Comparison of ENCODE assay signal across 1 cellular context in the genomic region with DNA sequence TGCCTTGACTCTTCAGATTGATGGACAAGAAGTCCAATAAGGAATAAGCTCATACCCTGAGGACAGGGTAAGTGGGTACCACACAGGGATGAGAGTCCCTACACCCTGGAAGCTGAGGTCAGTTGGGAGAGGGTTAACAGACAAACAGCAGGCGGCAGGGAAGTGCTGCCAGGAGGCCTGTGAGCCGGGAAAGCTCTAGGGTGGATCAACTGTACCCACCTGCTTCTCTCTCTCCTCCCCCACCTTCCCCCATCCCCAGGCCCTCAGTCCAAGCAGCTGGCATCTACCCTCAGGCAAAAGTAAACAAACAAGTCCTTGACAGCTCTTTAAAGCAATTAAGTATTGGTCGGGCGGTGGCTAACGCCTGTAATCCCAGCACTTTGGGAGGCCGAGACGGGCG.
TF ChIP-seq lines count a peak whose summit lies in the region.

No MANE protein-coding gene starts in this region.

TF ChIP-seq in WTC11, 78 proteins besides CTCF, POLR2A, EP300 and RAD21 (continued from another document):
- TF ChIP-seq, protein P1, sequence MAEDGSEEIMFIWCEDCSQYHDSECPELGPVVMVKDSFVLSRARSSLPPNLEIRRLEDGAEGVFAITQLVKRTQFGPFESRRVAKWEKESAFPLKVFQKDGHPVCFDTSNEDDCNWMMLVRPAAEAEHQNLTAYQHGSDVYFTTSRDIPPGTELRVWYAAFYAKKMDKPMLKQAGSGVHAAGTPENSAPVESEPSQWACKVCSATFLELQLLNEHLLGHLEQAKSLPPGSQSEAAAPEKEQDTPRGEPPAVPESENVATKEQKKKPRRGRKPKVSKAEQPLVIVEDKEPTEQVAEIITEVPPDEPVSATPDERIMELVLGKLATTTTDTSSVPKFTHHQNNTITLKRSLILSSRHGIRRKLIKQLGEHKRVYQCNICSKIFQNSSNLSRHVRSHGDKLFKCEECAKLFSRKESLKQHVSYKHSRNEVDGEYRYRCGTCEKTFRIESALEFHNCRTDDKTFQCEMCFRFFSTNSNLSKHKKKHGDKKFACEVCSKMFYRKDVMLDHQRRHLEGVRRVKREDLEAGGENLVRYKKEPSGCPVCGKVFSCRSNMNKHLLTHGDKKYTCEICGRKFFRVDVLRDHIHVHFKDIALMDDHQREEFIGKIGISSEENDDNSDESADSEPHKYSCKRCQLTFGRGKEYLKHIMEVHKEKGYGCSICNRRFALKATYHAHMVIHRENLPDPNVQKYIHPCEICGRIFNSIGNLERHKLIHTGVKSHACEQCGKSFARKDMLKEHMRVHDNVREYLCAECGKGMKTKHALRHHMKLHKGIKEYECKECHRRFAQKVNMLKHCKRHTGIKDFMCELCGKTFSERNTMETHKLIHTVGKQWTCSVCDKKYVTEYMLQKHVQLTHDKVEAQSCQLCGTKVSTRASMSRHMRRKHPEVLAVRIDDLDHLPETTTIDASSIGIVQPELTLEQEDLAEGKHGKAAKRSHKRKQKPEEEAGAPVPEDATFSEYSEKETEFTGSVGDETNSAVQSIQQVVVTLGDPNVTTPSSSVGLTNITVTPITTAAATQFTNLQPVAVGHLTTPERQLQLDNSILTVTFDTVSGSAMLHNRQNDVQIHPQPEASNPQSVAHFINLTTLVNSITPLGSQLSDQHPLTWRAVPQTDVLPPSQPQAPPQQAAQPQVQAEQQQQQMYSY (CRISPR knock-in tag; IDR thresholded peaks at IDR 0.05) = no peak
TF ChIP-seq in WTC11: peak in this region for 0.
